Comparison of ENCODE assay signal across 8 cellular contexts in genomic region chr2:118088051-118089014, GRCh38. TPM values are rescaled to one million over a fixed set of nuclear protein-coding genes. Genes with fewer than 3 reads are reported as not detected.
DNase-seq lines count a peak whose midpoint lies in the region; ATAC-seq, FAIRE-seq and TF ChIP-seq lines count a peak whose summit lies in the region.

INSIG2 (plus strand) TSS chr2:118088471; CDS start chr2:118096557, 8,086 bp downstream.

- H3K4me3 ChIP-seq in left ventricle myocardium inferior (peak within 1 kb of the TSS; percentile 86), prostate gland (peak within 1 kb of the TSS; percentile 44 to 74), urinary bladder (ENCODE audit: low read depth, low read length) (peak within 1 kb of the TSS; percentile 83)

- H3K27ac ChIP-seq in left ventricle myocardium inferior (replicated peaks) (peak within 1 kb of the TSS; percentile 68), prostate gland (peak within 1 kb of the TSS; percentile 52 to 60), urinary bladder (ENCODE audit: low read depth) (no peak within 1 kb of the TSS)

- intact Hi-C loops in left ventricle myocardium inferior (cut with micrococcal nuclease), result no loop called here
- intact Hi-C loops in prostate gland (cut with DNase I), result loop anchor here (5.0 kb wide), 1 partner anchor 99 kb away; no protein-coding TSS in a partner anchor

- FAIRE-seq in GM12892 (lab: Jason Lieb, UNC), result peak; percentile 99

- peak; percentile 93 for ATAC-seq in HG02852 (IDR thresholded peaks at IDR 0.05; ENCODE audit: unreplicated experiment)

- TF ChIP-seq POLR2A in GM12892 (IDR thresholded peaks at IDR 0.05; ENCODE audit: low read depth, low read length) (peak; percentile 43; the same call in 1 of the 2 replicates), prostate gland (IDR thresholded peaks at IDR 0.05) (peak; percentile 65)

- no peaks in the 10 kb centered on the region for H3K36me3 ChIP-seq in left ventricle myocardium inferior
- no peaks in the 10 kb centered on the region for H3K36me3 ChIP-seq in prostate gland
- no peaks in the 10 kb centered on the region for H3K36me3 ChIP-seq in urinary bladder (ENCODE audit: insufficient read depth)

- H3K9me3 ChIP-seq in left ventricle myocardium inferior (replicated peaks) (no peaks in the 10 kb centered on the region), prostate gland (no peaks in the 10 kb centered on the region)

- WGBS in prostate gland, result under 1% methylated on average over 55 of the region's 63 CpGs
- under 1% methylated on average over 63 of the region's 63 CpGs for WGBS in urinary bladder

- peaks cover 35% of the 10 kb centered on the region for H3K4me1 ChIP-seq in left ventricle myocardium inferior
- no peaks in the 10 kb centered on the region for H3K4me1 ChIP-seq in prostate gland (replicated peaks)
- H3K4me1 ChIP-seq in urinary bladder (ENCODE audit: insufficient read depth), result no peaks in the 10 kb centered on the region

- DNase-seq in GM12892 (ENCODE audit: insufficient read length) (peak; percentile 71), NCI-H146 (lab: John Stamatoyannopoulos, UW) (peak; percentile 99), T-helper 1 cell (peak; percentile 73 to 96 (median 78)), amniotic epithelial cell (ENCODE audit: low read depth) (peak; percentile 95), left ventricle myocardium inferior (peak; percentile 93), prostate gland (ENCODE audit: low spot score) (peak; percentile 94)

- TF ChIP-seq CTCF in left ventricle myocardium inferior (IDR thresholded peaks at IDR 0.05; ENCODE audit: borderline replicate concordance) (peak; percentile 21), prostate gland (IDR thresholded peaks at IDR 0.05) (peak in 2 of 4 experiments; percentile 15 to 18)

- H3K27me3 ChIP-seq in left ventricle myocardium inferior (ENCODE audit: low read depth) (no peaks in the 10 kb centered on the region), prostate gland (replicated peaks; ENCODE audit: insufficient read depth) (no peaks in the 10 kb centered on the region)

RNA-seq across cellular contexts. Expression of gene INSIG2, which starts in this region (rescaled TPM):
- polyA plus RNA-seq in GM12892 (2012; ENCODE audit: missing spikeins), result 46.4 TPM
- total RNA-seq in left ventricle myocardium inferior, result 15.9 TPM
- 10 to 100 TPM; 12.6 to 15.7 TPM for total RNA-seq in prostate gland
- 32.3 TPM for total RNA-seq in urinary bladder
- polyA plus RNA-seq in urinary bladder, result 13.7 TPM
